22 cellular contexts compared by ENCODE assay signal in the genomic region with DNA sequence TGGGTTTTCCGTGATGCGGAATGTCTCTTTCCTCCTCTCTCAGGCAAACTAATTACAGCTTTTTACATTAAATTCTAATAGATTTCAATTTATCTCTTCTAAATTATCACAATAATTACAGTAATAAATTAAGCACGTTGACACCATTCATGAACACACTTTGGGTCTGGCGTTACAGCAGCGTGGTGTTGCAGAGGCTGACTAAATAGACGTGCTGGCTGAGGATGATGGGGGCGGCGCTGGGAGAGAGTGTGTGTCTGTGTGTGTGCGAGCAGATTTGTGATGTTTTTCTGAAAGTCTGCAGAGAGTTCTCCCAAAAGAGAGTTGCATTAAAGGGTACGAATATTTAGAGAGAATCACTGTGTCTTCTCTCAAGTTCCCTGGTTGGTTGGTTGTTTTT.
DNase-seq lines count a peak whose midpoint lies in the region; ATAC-seq, FAIRE-seq and TF ChIP-seq lines count a peak whose summit lies in the region.
"Had no signal": no experiment of that assay in that cellular context is flagged by ENCODE, and none has a peak within 500 bp of the region (broad histone marks: within the 10 kb centered on the region; RNA-seq: fewer than 3 reads in every experiment).

No MANE protein-coding gene starts in this region.

- no peak overlapping the region for H3K9ac ChIP-seq in HepG2 (ENCODE audit: insufficient read depth, low read depth, low read length)
- H3K9ac ChIP-seq: GM23248 had no signal

- H3K4me1 ChIP-seq in HepG2 (ENCODE audit: insufficient read depth, low read length) (no peaks in the 10 kb centered on the region), sigmoid colon (no peaks in the 10 kb centered on the region)
- H3K4me1 ChIP-seq: BE2C had no signal

- no peak overlapping the region for H3K27ac ChIP-seq in coronary artery
- no peak overlapping the region for H3K27ac ChIP-seq in HepG2 (ENCODE audit: extremely low read length, insufficient read depth, low read length)
- no peak overlapping the region for H3K27ac ChIP-seq in sigmoid colon
- no peak overlapping the region for H3K27ac ChIP-seq in caudate nucleus (ENCODE audit: low read depth, low read length)
- H3K27ac ChIP-seq: GM23248, HL-60 had no signal

- no peaks in the 10 kb centered on the region for H3K79me2 ChIP-seq in HepG2 (ENCODE audit: insufficient read depth, low read length)

- H3K4me2 ChIP-seq in HepG2 (ENCODE audit: low read depth, low read length), result no peak overlapping the region

- FAIRE-seq in HepG2 (lab: Jason Lieb, UNC), result no peak
- FAIRE-seq: A204.1, G401.6, GM12891, H54 had no signal

- no peak for TF ChIP-seq RAD21 in HepG2 (CRISPR knock-in tag; IDR thresholded peaks at IDR 0.05)

- DNase-seq in coronary artery (ENCODE audit: low spot score) (peak; percentile 16), HepG2 (ENCODE audit: low spot score) (no peak), sigmoid colon (peak; percentile 7), DMS53 (lab: John Stamatoyannopoulos, UW) (no peak), iPS-NIHi7 (ENCODE audit: extremely low spot score) (no peak), caudate nucleus (lab: John Stamatoyannopoulos, UW) (no peak)
- DNase-seq: ACHN; BE2C; C1 segment of cervical spinal cord; CD4-positive, CD25-positive, alpha-beta regulatory T cell; CD8-positive, alpha-beta memory T cell; COR-L47; DMS 273 treated with DMSO at 0.1 percent for 48 hours; GM23248; HCEC 1CT; IMR-90 had no signal

- H3K4me3 Mint-ChIP-seq in brain, result peak overlapping the region in 1 of 5 experiments; percentile 71
- H3K4me3 Mint-ChIP-seq: CD8-positive, alpha-beta memory T cell had no signal

- peak overlapping the region in 3 of 5 experiments; percentile 89 to 99 (median 97) for H3K27ac Mint-ChIP-seq in brain
- H3K27ac Mint-ChIP-seq: CD8-positive, alpha-beta memory T cell had no signal

- intact Hi-C loops in HepG2 (cut with micrococcal nuclease; ENCODE audit: unreplicated experiment) (no loop called here), sigmoid colon (cut with DNase I) (no loop called here)

- no peak for TF ChIP-seq EP300 in HepG2 (IDR thresholded peaks at IDR 0.05; ENCODE audit: low read depth in 2 of 2, low read length in 2 of 2)
- no peak for TF ChIP-seq EP300 in HepG2 (CRISPR knock-in tag; IDR thresholded peaks at IDR 0.05; ENCODE audit: borderline replicate concordance)
- TF ChIP-seq EP300 in sigmoid colon (IDR thresholded peaks at IDR 0.05), result no peak

- peaks cover 23% of the 10 kb centered on the region for H3K4me1 Mint-ChIP-seq in brain

- H2AFZ ChIP-seq in HepG2 (ENCODE audit: low read length), result no peak overlapping the region
- H2AFZ ChIP-seq: GM23248 had no signal

- 51% methylated on average over 10 of the region's 10 CpGs for WGBS in HepG2 (ENCODE audit: low lambda C conversion rate)
- WGBS in sigmoid colon, 2 donors, result 93 to 96% methylated on average over 10 of the region's 10 CpGs

- in situ Hi-C loops in HepG2 (cut with HindIII; ENCODE audit: extremely low pct_ligation_motif_present, low pct_unique_long_range_greater_than_20kb), result no loop called here

- ATAC-seq in HepG2, result no peak

- TF ChIP-seq POLR2A in HepG2 (IDR thresholded peaks at IDR 0.05; ENCODE audit: insufficient read depth in 1 of 2, low read depth in 2 of 2, low read length in 2 of 2) (no peak), sigmoid colon (IDR thresholded peaks at IDR 0.05) (no peak)

- TF ChIP-seq CTCF in brain (conservative IDR thresholded peaks at IDR 0.05), result no peak
- TF ChIP-seq CTCF in coronary artery (IDR thresholded peaks at IDR 0.05), result no peak
- TF ChIP-seq CTCF in HepG2 (CRISPR knock-in tag; IDR thresholded peaks at IDR 0.05), result no peak
- no peak for TF ChIP-seq CTCF in sigmoid colon (IDR thresholded peaks at IDR 0.05)

- H3K36me3 ChIP-seq in HepG2 (replicated peaks in 1 of 2; ENCODE audit: control insufficient read depth in 1 of 2, insufficient read depth in 2 of 2, low read length in 2 of 2) (no peaks in the 10 kb centered on the region), sigmoid colon (no peaks in the 10 kb centered on the region)
- H3K36me3 ChIP-seq: BE2C had no signal

- H4K20me1 ChIP-seq in HepG2 (ENCODE audit: insufficient read depth, low read length), result no peaks in the 10 kb centered on the region

- H3K9me3 ChIP-seq in HepG2 (ENCODE audit: low read length) (no peaks in the 10 kb centered on the region), sigmoid colon (peaks cover 4 to 12% (median 10%) of the 10 kb centered on the region in 4 donors)
- H3K9me3 ChIP-seq: BE2C had no signal

- CTCF ChIA-PET in HepG2 (lab: Yijun Ruan, JAX; ENCODE audit: low intra/inter-chr PET ratio, low total read pairs), result no interaction called here

- H3K9me3 Mint-ChIP-seq in brain, result peaks cover 6 to 63% (median 24%) of the 10 kb centered on the region in 5 experiments

- peaks cover 3% of the 10 kb centered on the region for H3K27me3 Mint-ChIP-seq in brain
- H3K27me3 Mint-ChIP-seq: CD4-positive, CD25-positive, alpha-beta regulatory T cell had no signal

- BruUV-seq in HepG2 (replicated peaks; lab: Mats Ljungman, UMichigan), result no TSS peak

- H3K4me3 ChIP-seq in coronary artery (no peak overlapping the region), HepG2 (replicated peaks in 1 of 3; ENCODE audit: insufficient read depth in 1 of 3, low read depth in 2 of 3, low read length in 3 of 3) (no peak overlapping the region), sigmoid colon (no peak overlapping the region)
- H3K4me3 ChIP-seq: GM23248 had no signal

- POLR2A ChIA-PET in HepG2 (lab: Yijun Ruan, JAX), result no interaction called here

- no peaks in the 10 kb centered on the region; a peak in 1 of 5 replicates for H3K27me3 ChIP-seq in HepG2 (ENCODE audit: control insufficient read depth in 1 of 2, insufficient read depth in 2 of 2, low read length in 2 of 2)
- H3K27me3 ChIP-seq in sigmoid colon, result peaks cover 3 to 19% (median 7%) of the 10 kb centered on the region in 3 donors
- H3K27me3 ChIP-seq: BE2C had no signal

- H3K36me3 Mint-ChIP-seq in brain, result no peaks in the 10 kb centered on the region
- H3K36me3 Mint-ChIP-seq: CD4-positive, CD25-positive, alpha-beta regulatory T cell; CD8-positive, alpha-beta memory T cell had no signal

TF ChIP-seq in HepG2, 621 proteins besides CTCF, POLR2A, EP300 and RAD21:
- TF ChIP-seq EED (CRISPR knock-in tag; IDR thresholded peaks at IDR 0.05), result no peak
- TF ChIP-seq ZNF12 (CRISPR knock-in tag; IDR thresholded peaks at IDR 0.05), result peak; percentile 87; the same call in 1 of the 2 replicates

Comparison
In these comparisons a context has a peak if more than half of its experiments do, and no peak if none do; other contexts are left out.
1. DNase-seq: peak in coronary artery (single experiment) and sigmoid colon (single experiment); none in HepG2 (single experiment), DMS53 (single experiment), iPS-NIHi7 (single experiment) and caudate nucleus (0 of 61).